Comparison of ENCODE assay signal across 1 cellular context in genomic region chr20:34324541-34324940, GRCh38.
TF ChIP-seq lines count a peak whose summit lies in the region.

No MANE protein-coding gene starts in this region.

TF ChIP-seq in endothelial cell of umbilical vein, 7 proteins besides CTCF, POLR2A, EP300 and RAD21 (continued from another document):
- no peak for TF ChIP-seq MYC (IDR thresholded peaks at IDR 0.05; ENCODE audit: low read depth, low read length)
- TF ChIP-seq FOS (IDR thresholded peaks at IDR 0.05; ENCODE audit: borderline replicate concordance, insufficient read depth, low read length) = no peak
- no peak for TF ChIP-seq GATA2 (IDR thresholded peaks at IDR 0.05; ENCODE audit: insufficient read depth, insufficient read length, low read depth, low read length)
